20 cellular contexts compared by ENCODE assay signal in the genomic region with DNA sequence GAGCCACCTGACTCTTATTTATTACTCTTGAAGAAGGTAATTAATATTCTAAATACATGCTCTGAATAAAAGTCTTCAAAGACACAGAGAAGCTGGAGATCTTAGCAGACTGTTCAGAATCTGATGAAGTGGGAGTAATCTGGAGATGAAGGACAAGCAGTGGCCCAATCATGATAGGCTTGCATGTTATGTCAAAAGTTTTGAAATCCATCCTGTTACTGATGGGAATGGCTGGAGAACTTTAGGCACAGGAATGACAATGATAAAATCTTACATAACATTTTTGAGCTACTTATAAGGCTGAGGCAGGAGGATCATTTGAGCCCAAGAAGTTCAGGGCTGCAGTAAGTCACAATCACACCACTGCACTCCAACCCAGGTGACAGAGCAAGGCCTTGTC. TPM values are rescaled to one million over a fixed set of nuclear protein-coding genes. Genes with fewer than 3 reads are reported as not detected.
A peak's percentile ranks its signal among the peaks of the same experiment; 100 is the strongest.
DNase-seq lines count a peak whose midpoint lies in the region; ATAC-seq and TF ChIP-seq lines count a peak whose summit lies in the region.
"Had no signal": no experiment of that assay in that cellular context is flagged by ENCODE, and none has a peak within 500 bp of the region (broad histone marks: within the 10 kb centered on the region; RNA-seq: fewer than 3 reads in every experiment).

No MANE protein-coding gene starts in this region.

- peaks cover 23% of the 10 kb centered on the region for H3K4me1 Mint-ChIP-seq in activated naive CD4-positive, alpha-beta T cell treated with anti-CD3 and anti-CD28 coated beads, Interleukin-2, amount 10 ng/mL, durations not matched to agents 7 days and 5 days
- peaks cover 22% of the 10 kb centered on the region for H3K4me1 Mint-ChIP-seq in neural crest cell
- H3K4me1 Mint-ChIP-seq in T-helper 2 cell treated with Interferon-gamma antibody and Interleukin-4, amounts not matched to agents 5 μg/mL and 100 μg/mL, for 36 hours (ENCODE audit: low read depth), result peaks cover 14% of the 10 kb centered on the region

- H3K9me3 Mint-ChIP-seq in activated naive CD4-positive, alpha-beta T cell treated with anti-CD3 and anti-CD28 coated beads, Interleukin-2, amount 10 ng/mL, durations not matched to agents 7 days and 5 days, result peaks cover 3% of the 10 kb centered on the region
- H3K9me3 Mint-ChIP-seq in neural crest cell, result peaks cover 3% of the 10 kb centered on the region
- H3K9me3 Mint-ChIP-seq in T-helper 2 cell treated with Interferon-gamma antibody and Interleukin-4, amounts not matched to agents 5 μg/mL and 100 μg/mL, for 36 hours, result no peaks in the 10 kb centered on the region
- H3K9me3 Mint-ChIP-seq: CD14-positive monocyte; CD4-positive, alpha-beta memory T cell had no signal

- DNase-seq in activated naive CD4-positive, alpha-beta T cell treated with anti-CD3 and anti-CD28 coated beads, Interleukin-2, amount 10 ng/mL, durations not matched to agents 7 days and 5 days, result no peak
- no peak for DNase-seq in activated naive CD4-positive, alpha-beta T cell treated with Interleukin-2 at 50 U/mL for 16 hours
- DNase-seq in amniotic epithelial cell (ENCODE audit: low read depth) (peak; percentile 7), neural crest cell (ENCODE audit: low read depth, low spot score) (no peak), SKM-1 treated with dmso at 0.1 percent for 144 hours (lab: John Stamatoyannopoulos, UW; ENCODE audit: unreplicated experiment) (no peak)
- no peak for DNase-seq in T-helper 2 cell treated with Interferon-gamma antibody and Interleukin-4, amounts not matched to agents 5 μg/mL and 100 μg/mL, for 36 hours (ENCODE audit: low spot score)
- DNase-seq: 8988T; ACHN; AML-193; BE2C; Calu3; CD4-positive, alpha-beta memory T cell; COR-L47; DMS53; DMS79 treated with DMSO at 0.1 percent for 48 hours; HCEC 1CT had no signal

- H3K36me3 Mint-ChIP-seq in activated naive CD4-positive, alpha-beta T cell treated with anti-CD3 and anti-CD28 coated beads, Interleukin-2, amount 10 ng/mL, durations not matched to agents 7 days and 5 days, result peaks cover 14% of the 10 kb centered on the region
- H3K36me3 Mint-ChIP-seq in neural crest cell (ENCODE audit: low read depth), result peaks cover 4% of the 10 kb centered on the region
- H3K36me3 Mint-ChIP-seq in T-helper 2 cell treated with Interferon-gamma antibody and Interleukin-4, amounts not matched to agents 5 μg/mL and 100 μg/mL, for 36 hours (ENCODE audit: low read depth), result peaks cover 13% of the 10 kb centered on the region

- TF ChIP-seq CTCF in neural crest cell (conservative IDR thresholded peaks at IDR 0.05), result no peak

- H3K4me3 Mint-ChIP-seq in activated naive CD4-positive, alpha-beta T cell treated with anti-CD3 and anti-CD28 coated beads, Interleukin-2, amount 10 ng/mL, durations not matched to agents 7 days and 5 days, result no peak overlapping the region
- H3K4me3 Mint-ChIP-seq in neural crest cell, result peak overlapping the region; percentile 42
- H3K4me3 Mint-ChIP-seq in T-helper 2 cell treated with Interferon-gamma antibody and Interleukin-4, amounts not matched to agents 5 μg/mL and 100 μg/mL, for 36 hours, result no peak overlapping the region
- H3K4me3 Mint-ChIP-seq: CD14-positive monocyte, GM23338 had no signal

- CTCF ChIA-PET in activated naive CD4-positive, alpha-beta T cell treated with anti-CD3 and anti-CD28 coated beads, Interleukin-2, amount 10 ng/mL, durations not matched to agents 7 days and 5 days (lab: Charles Lee), result interaction anchor here (0.9 kb wide), 1 partner anchor 30 kb away, joined by 3 read pairs; no protein-coding TSS in a partner anchor

- H3K27me3 Mint-ChIP-seq in activated naive CD4-positive, alpha-beta T cell treated with anti-CD3 and anti-CD28 coated beads, Interleukin-2, amount 10 ng/mL, durations not matched to agents 7 days and 5 days, result peaks cover 9% of the 10 kb centered on the region
- H3K27me3 Mint-ChIP-seq in neural crest cell (ENCODE audit: low read depth), result no peaks in the 10 kb centered on the region
- H3K27me3 Mint-ChIP-seq in T-helper 2 cell treated with Interferon-gamma antibody and Interleukin-4, amounts not matched to agents 5 μg/mL and 100 μg/mL, for 36 hours (ENCODE audit: low read depth), result peaks cover 5% of the 10 kb centered on the region
- H3K27me3 Mint-ChIP-seq: CD4-positive, alpha-beta memory T cell had no signal

- H3K27ac Mint-ChIP-seq in activated naive CD4-positive, alpha-beta T cell treated with anti-CD3 and anti-CD28 coated beads, Interleukin-2, amount 10 ng/mL, durations not matched to agents 7 days and 5 days, result peak overlapping the region; percentile 2
- no peak overlapping the region for H3K27ac Mint-ChIP-seq in neural crest cell (ENCODE audit: unreplicated experiment)
- no peak overlapping the region for H3K27ac Mint-ChIP-seq in T-helper 2 cell treated with Interferon-gamma antibody and Interleukin-4, amounts not matched to agents 5 μg/mL and 100 μg/mL, for 36 hours
- H3K27ac Mint-ChIP-seq: CD14-positive monocyte, GM23338 had no signal

- ATAC-seq in HG03469 (IDR thresholded peaks at IDR 0.05; ENCODE audit: unreplicated experiment), result no peak
- ATAC-seq: A549, GM23338 had no signal

RNA-seq across cellular contexts. Expression of a gene that starts 2.4 kb away (rescaled TPM):
- total RNA-seq in neural crest cell, result 64.3 and 65.2 TPM in 2 replicates

RNA-seq across cellular contexts. Expression of a gene that starts 49.9 kb away (rescaled TPM):
- total RNA-seq in neural crest cell, result 0.40 and 0.75 TPM in 2 replicates
- total RNA-seq: CD4-positive, alpha-beta memory T cell had no signal
